In the genomic region with DNA sequence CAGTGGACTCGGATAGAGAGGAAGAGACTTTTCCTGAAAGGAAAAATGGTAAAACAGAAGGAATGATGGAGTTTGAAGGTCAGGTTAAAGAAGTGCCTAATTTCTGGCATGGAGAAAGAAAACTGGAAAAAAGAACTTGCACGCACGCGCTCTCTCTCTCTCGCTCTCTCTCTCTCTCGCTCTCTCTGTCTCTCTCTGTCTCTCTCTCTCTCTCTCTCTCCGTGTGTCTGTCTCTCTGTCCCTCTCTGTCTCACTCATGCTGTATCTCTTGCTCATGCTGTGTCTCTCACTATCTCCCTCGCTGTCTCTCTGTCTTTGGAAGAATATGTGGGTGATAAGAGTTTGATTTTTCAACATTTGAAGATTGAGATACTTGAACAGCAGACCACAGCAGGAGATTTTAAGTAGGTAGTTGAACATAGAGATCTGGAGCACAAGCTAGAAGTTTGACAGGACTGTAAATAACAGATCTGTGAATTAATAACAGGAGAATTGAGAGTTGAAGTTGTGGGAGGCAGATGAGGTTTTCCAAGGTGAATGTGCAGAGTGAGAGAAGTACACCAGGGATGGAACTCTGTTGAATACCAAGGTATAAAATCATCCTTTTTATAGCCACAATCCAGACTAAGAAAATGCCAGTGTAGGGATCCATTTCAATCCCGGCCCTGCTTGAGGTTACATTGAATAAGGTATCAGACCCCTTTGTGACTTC, we compare ENCODE assay signal across 14 cellular contexts. TPM values are rescaled to one million over a fixed set of nuclear protein-coding genes. Genes with fewer than 3 reads are reported as not detected.
DNase-seq lines count a peak whose midpoint lies in the region; ATAC-seq and TF ChIP-seq lines count a peak whose summit lies in the region.
"Had no signal": no experiment of that assay in that cellular context is flagged by ENCODE, and none has a peak within 500 bp of the region (broad histone marks: within the 10 kb centered on the region; RNA-seq: fewer than 3 reads in every experiment).

No MANE protein-coding gene starts in this region.

- H3K4me3 ChIP-seq in Caco-2 (ENCODE audit: low read depth, low read length): no peak overlapping the region
- H3K4me3 ChIP-seq: neural progenitor cell, skin epidermis had no signal

- BruUV-seq in Caco-2 (replicated peaks; lab: Mats Ljungman, UMichigan): no TSS peak

- H3K9me3 ChIP-seq in Caco-2: no peaks in the 10 kb centered on the region

- H3K27me3 ChIP-seq in Caco-2 (replicated peaks; ENCODE audit: control insufficient read depth, insufficient read depth, low read length): no peaks in the 10 kb centered on the region
- H3K27me3 ChIP-seq: neural progenitor cell had no signal

- CTCF ChIA-PET in Caco-2 (lab: Charles Lee): no interaction called here
- CTCF ChIA-PET in WTC11 (lab: Charles Lee): interaction anchor here (0.6 kb wide), 1 partner anchor 165 kb away, joined by 4 read pairs; no protein-coding TSS in a partner anchor

- peaks cover 22% of the 10 kb centered on the region for H3K4me1 Mint-ChIP-seq in CD14-positive monocyte
- H3K4me1 Mint-ChIP-seq in Caco-2 (ENCODE audit: low read depth, unreplicated experiment): peaks cover 29% of the 10 kb centered on the region
- H3K4me1 Mint-ChIP-seq in WTC11: peaks cover 36% of the 10 kb centered on the region

- ATAC-seq in WTC11 (no peak), GM21447 (IDR thresholded peaks at IDR 0.05; ENCODE audit: unreplicated experiment) (no peak), GM21529 (IDR thresholded peaks at IDR 0.05; ENCODE audit: unreplicated experiment) (no peak)
- ATAC-seq: left colon had no signal

- H3K4me3 Mint-ChIP-seq in CD14-positive monocyte (no peak overlapping the region), Caco-2 (ENCODE audit: unreplicated experiment) (no peak overlapping the region), WTC11 (no peak overlapping the region)
- H3K4me3 Mint-ChIP-seq: neural progenitor cell had no signal

- POLR2A ChIA-PET in Caco-2 (lab: Charles Lee): no interaction called here
- POLR2A ChIA-PET in WTC11 (lab: Charles Lee): no interaction called here

- peaks cover 0 to 3% (median 0%) of the 10 kb centered on the region in 7 donors for H3K9me3 Mint-ChIP-seq in CD14-positive monocyte
- peaks cover 10% of the 10 kb centered on the region for H3K9me3 Mint-ChIP-seq in Caco-2 (ENCODE audit: unreplicated experiment)
- peaks cover 4% of the 10 kb centered on the region; the same call in 1 of the 2 replicates for H3K9me3 Mint-ChIP-seq in WTC11

- intact Hi-C loops in CD14-positive monocyte (cut with micrococcal nuclease) (no loop called here), Caco-2 (cut with micrococcal nuclease; ENCODE audit: unreplicated experiment) (no loop called here)

- peaks cover 0 to 4% (median 0%) of the 10 kb centered on the region in 3 donors for H3K27me3 Mint-ChIP-seq in CD14-positive monocyte (ENCODE audit: low read depth in 3 of 3)
- H3K27me3 Mint-ChIP-seq in Caco-2 (ENCODE audit: insufficient read depth, unreplicated experiment): no peaks in the 10 kb centered on the region
- no peaks in the 10 kb centered on the region for H3K27me3 Mint-ChIP-seq in WTC11 (ENCODE audit: low read depth)

- H3K36me3 Mint-ChIP-seq in CD14-positive monocyte: peaks cover 5 to 8% of the 10 kb centered on the region in 2 donors
- peaks cover 26% of the 10 kb centered on the region for H3K36me3 Mint-ChIP-seq in Caco-2 (ENCODE audit: insufficient read depth, unreplicated experiment)
- H3K36me3 Mint-ChIP-seq in WTC11: no peaks in the 10 kb centered on the region

- no peaks in the 10 kb centered on the region for H3K36me3 ChIP-seq in Caco-2 (ENCODE audit: control insufficient read depth, insufficient read depth, low read length)
- H3K36me3 ChIP-seq: neural progenitor cell had no signal

- peak overlapping the region in 4 of 7 donors; percentile 5 to 30 (median 10) for H3K27ac Mint-ChIP-seq in CD14-positive monocyte
- H3K27ac Mint-ChIP-seq in Caco-2 (ENCODE audit: unreplicated experiment): peak overlapping the region; percentile 0
- H3K27ac Mint-ChIP-seq in WTC11: 0 out of 2 replicates have a peak overlapping the region, but pooled peaks have one; percentile 8
- H3K27ac Mint-ChIP-seq: neural progenitor cell had no signal

- no peak for TF ChIP-seq CTCF in CD14-positive monocyte (IDR thresholded peaks at IDR 0.05)
- TF ChIP-seq CTCF in Caco-2 (IDR thresholded peaks at IDR 0.05; ENCODE audit: insufficient read depth in 1 of 2, low read depth in 1 of 2, low read length in 1 of 2, severe bottlenecking in 1 of 2, unreplicated experiment in 1 of 2): no peak
- no peak for TF ChIP-seq CTCF in WTC11 (IDR thresholded peaks at IDR 0.05)

- DNase-seq in CD14-positive monocyte (ENCODE audit: low spot score) (no peak), Caco-2 (no peak), WTC11 (ENCODE audit: low spot score) (no peak), kidney tubule cell (ENCODE audit: low spot score) (peak; percentile 89), SIG-M5 (lab: John Stamatoyannopoulos, UW) (no peak)
- DNase-seq: central memory CD4-positive, alpha-beta T cell; COR-L47; left colon; NCI-H1105; NCI-H345 had no signal

- H3K4me1 ChIP-seq in Caco-2: peaks cover 17% of the 10 kb centered on the region

TF ChIP-seq in WTC11, 78 proteins besides CTCF, POLR2A, EP300 and RAD21:
- no peak for TF ChIP-seq EMX1 (CRISPR knock-in tag; IDR thresholded peaks at IDR 0.05)

RNA-seq across cellular contexts. Expression of a gene that starts 33.1 kb away (rescaled TPM):
- 100 to 1,000 TPM; 111 to 126 TPM for polyA plus RNA-seq in CD14-positive monocyte
- total RNA-seq in Caco-2 (2022): 236 and 264 TPM in 2 replicates
- total RNA-seq in WTC11 (2021): 86.7 to 95.7 TPM (median 88.3 TPM) in 3 replicates
